ENCODE assay signal across 1 cellular context in genomic region chr17:2337811-2338657, GRCh38.
TF ChIP-seq lines count a peak whose summit lies in the region.

No MANE protein-coding gene starts in this region.

TF ChIP-seq in HCT116, 20 proteins besides CTCF, POLR2A, EP300 and RAD21:
- TF ChIP-seq JUND (IDR thresholded peaks at IDR 0.05) (no peak), CBX3 (IDR thresholded peaks at IDR 0.05; ENCODE audit: low read depth) (no peak), ZBTB33 (IDR thresholded peaks at IDR 0.05; ENCODE audit: extremely low read depth, insufficient replicate concordance, low read length) (no peak), EZH2phosphoT487 (IDR thresholded peaks at IDR 0.05; ENCODE audit: borderline replicate concordance) (no peak), TCF7L2 (IDR thresholded peaks at IDR 0.05; ENCODE audit: borderline replicate concordance, extremely low read depth, insufficient read depth, insufficient read length) (no peak), REST (IDR thresholded peaks at IDR 0.05; ENCODE audit: low read depth) (no peak), SRF (IDR thresholded peaks at IDR 0.05; ENCODE audit: low read depth) (no peak), POLR2AphosphoS5 (IDR thresholded peaks at IDR 0.05; ENCODE audit: low read depth, low read length) (peak; percentile 49), EGR1 (IDR thresholded peaks at IDR 0.05; ENCODE audit: low read depth) (0 out of 2 replicates have a peak, but pooled peaks have one; percentile 21), YY1 (IDR thresholded peaks at IDR 0.05; ENCODE audit: extremely low read depth, insufficient replicate concordance, low read depth, low read length) (peak; percentile 50)
